9 cellular contexts compared by ENCODE assay signal in genomic region chr4:105196523-105197145, GRCh38. TPM values are rescaled to one million over a fixed set of nuclear protein-coding genes. Genes with fewer than 3 reads are reported as not detected.
DNase-seq lines count a peak whose midpoint lies in the region; ATAC-seq and TF ChIP-seq lines count a peak whose summit lies in the region.
"Had no signal": no experiment of that assay in that cellular context is flagged by ENCODE, and none has a peak within 500 bp of the region (broad histone marks: within the 10 kb centered on the region; RNA-seq: fewer than 3 reads in every experiment).

No MANE protein-coding gene starts in this region.

- H3K36me3 ChIP-seq in OCI-LY3 (replicated peaks; ENCODE audit: low read depth, low read length), result peaks cover 8% of the 10 kb centered on the region
- peaks cover 10% of the 10 kb centered on the region for H3K36me3 ChIP-seq in cardiac muscle cell

- ATAC-seq in stimulated activated naive CD8-positive, alpha-beta T cell treated with anti-CD3 and anti-CD28 coated beads, Interleukin-15, amount 100 ng/mL, for 72 hours, result no peak
- no peak for ATAC-seq in GM21360 (IDR thresholded peaks at IDR 0.05; ENCODE audit: unreplicated experiment)
- ATAC-seq: activated CD8-positive, alpha-beta memory T cell treated with anti-CD3 and anti-CD28 coated beads, Interleukin-2, amount 10 ng/mL, durations not matched to agents 7 days and 5 days had no signal

- H3K4me2 ChIP-seq in OCI-LY3 (ENCODE audit: low read length), result peak overlapping the region; percentile 74

- no peak overlapping the region for H2AFZ ChIP-seq in OCI-LY3 (ENCODE audit: low read depth, low read length)

- H3K4me3 ChIP-seq in OCI-LY3 (ENCODE audit: low read length) (peak overlapping the region; percentile 57), cardiac muscle cell (no peak overlapping the region)

- H3K27me3 Mint-ChIP-seq in stimulated activated naive CD8-positive, alpha-beta T cell treated with anti-CD3 and anti-CD28 coated beads, Interleukin-15, Interleukin-2, amounts not matched to agents 100 ng/mL and 50 ng/mL, for 24 hours, result no peaks in the 10 kb centered on the region
- no peaks in the 10 kb centered on the region for H3K27me3 Mint-ChIP-seq in stimulated activated naive CD8-positive, alpha-beta T cell treated with anti-CD3 and anti-CD28 coated beads, Interleukin-15, amount 100 ng/mL, for 72 hours
- H3K27me3 Mint-ChIP-seq: activated CD8-positive, alpha-beta memory T cell treated with anti-CD3 and anti-CD28 coated beads, Interleukin-2, amount 10 ng/mL, durations not matched to agents 7 days and 5 days had no signal

- H3K79me2 ChIP-seq in OCI-LY3 (ENCODE audit: low read length), result peaks cover 28% of the 10 kb centered on the region

- peak overlapping the region; percentile 16; the same call in 1 of the 2 replicates for H3K9ac ChIP-seq in OCI-LY3 (ENCODE audit: low read length)

- H3K27me3 ChIP-seq in OCI-LY3 (ENCODE audit: low read depth, low read length) (no peaks in the 10 kb centered on the region), cardiac muscle cell (no peaks in the 10 kb centered on the region)

- H3K36me3 Mint-ChIP-seq in stimulated activated naive CD8-positive, alpha-beta T cell treated with anti-CD3 and anti-CD28 coated beads, Interleukin-15, Interleukin-2, amounts not matched to agents 100 ng/mL and 50 ng/mL, for 24 hours (ENCODE audit: low read depth), result peaks cover 57% of the 10 kb centered on the region

- H3K27ac ChIP-seq in OCI-LY3 (ENCODE audit: low read length) (peak overlapping the region; percentile 28), cardiac muscle cell (peak overlapping the region; percentile 53)

- peaks cover 63% of the 10 kb centered on the region for H3K4me1 Mint-ChIP-seq in stimulated activated naive CD8-positive, alpha-beta T cell treated with anti-CD3 and anti-CD28 coated beads, Interleukin-15, Interleukin-2, amounts not matched to agents 100 ng/mL and 50 ng/mL, for 24 hours (ENCODE audit: low read depth)
- H3K4me1 Mint-ChIP-seq in stimulated activated naive CD8-positive, alpha-beta T cell treated with anti-CD3 and anti-CD28 coated beads, Interleukin-15, amount 100 ng/mL, for 72 hours, result peaks cover 46% of the 10 kb centered on the region

- no peaks in the 10 kb centered on the region for H3K9me3 Mint-ChIP-seq in stimulated activated naive CD8-positive, alpha-beta T cell treated with anti-CD3 and anti-CD28 coated beads, Interleukin-15, Interleukin-2, amounts not matched to agents 100 ng/mL and 50 ng/mL, for 24 hours
- H3K9me3 Mint-ChIP-seq in stimulated activated naive CD8-positive, alpha-beta T cell treated with anti-CD3 and anti-CD28 coated beads, Interleukin-15, amount 100 ng/mL, for 72 hours, result no peaks in the 10 kb centered on the region

- H3K9me3 ChIP-seq in OCI-LY3 (ENCODE audit: insufficient read depth, low read length) (no peaks in the 10 kb centered on the region), cardiac muscle cell (ENCODE audit: low read depth) (no peaks in the 10 kb centered on the region)

- peaks cover 58% of the 10 kb centered on the region for H3K4me1 ChIP-seq in OCI-LY3 (ENCODE audit: low read length)
- peaks cover 32% of the 10 kb centered on the region for H3K4me1 ChIP-seq in cardiac muscle cell (ENCODE audit: low read depth)

- H3K4me3 Mint-ChIP-seq in stimulated activated naive CD8-positive, alpha-beta T cell treated with anti-CD3 and anti-CD28 coated beads, Interleukin-15, Interleukin-2, amounts not matched to agents 100 ng/mL and 50 ng/mL, for 24 hours, result no peak overlapping the region
- no peak overlapping the region for H3K4me3 Mint-ChIP-seq in stimulated activated naive CD8-positive, alpha-beta T cell treated with anti-CD3 and anti-CD28 coated beads, Interleukin-15, amount 100 ng/mL, for 72 hours
- H3K4me3 Mint-ChIP-seq: activated CD8-positive, alpha-beta memory T cell treated with anti-CD3 and anti-CD28 coated beads, Interleukin-2, amount 10 ng/mL, durations not matched to agents 7 days and 5 days had no signal

- no peak for DNase-seq in stimulated activated naive CD8-positive, alpha-beta T cell treated with anti-CD3 and anti-CD28 coated beads, Interleukin-15, amount 100 ng/mL, for 72 hours
- DNase-seq in cardiac muscle cell (ENCODE audit: low read depth in 1 of 2, low spot score in 1 of 2), result peak in 1 of 2 donors; percentile 35
- DNase-seq in stimulated activated CD4-positive, alpha-beta T cell treated with anti-CD3 and anti-CD28 coated beads, Interleukin-1b, Interleukin-23, amount 100 ng/mL, for 48 hours, result no peak
- no peak for DNase-seq in H4 (ENCODE audit: low spot score)
- no peak for DNase-seq in NCI-H526 treated with DMSO at 0.1 percent for 48 hours (lab: John Stamatoyannopoulos, UW)
- DNase-seq: activated CD8-positive, alpha-beta memory T cell treated with anti-CD3 and anti-CD28 coated beads, Interleukin-2, amount 10 ng/mL, durations not matched to agents 7 days and 5 days had no signal

- TF ChIP-seq CTCF in OCI-LY3 (IDR thresholded peaks at IDR 0.05; ENCODE audit: low read depth, low read length) (peak; percentile 46), cardiac muscle cell (IDR thresholded peaks at IDR 0.05; ENCODE audit: low read depth, low read length) (peak; percentile 35)

- peak overlapping the region; percentile 0 for H3K27ac Mint-ChIP-seq in stimulated activated naive CD8-positive, alpha-beta T cell treated with anti-CD3 and anti-CD28 coated beads, Interleukin-15, Interleukin-2, amounts not matched to agents 100 ng/mL and 50 ng/mL, for 24 hours
- no peak overlapping the region for H3K27ac Mint-ChIP-seq in stimulated activated naive CD8-positive, alpha-beta T cell treated with anti-CD3 and anti-CD28 coated beads, Interleukin-15, amount 100 ng/mL, for 72 hours
- H3K27ac Mint-ChIP-seq: activated CD8-positive, alpha-beta memory T cell treated with anti-CD3 and anti-CD28 coated beads, Interleukin-2, amount 10 ng/mL, durations not matched to agents 7 days and 5 days had no signal

- peaks cover 6% of the 10 kb centered on the region; the same call in 1 of the 2 replicates for H4K20me1 ChIP-seq in OCI-LY3 (ENCODE audit: insufficient read depth, low read length)

RNA-seq across cellular contexts. Expression of gene TET2, which starts 50.0 kb away (rescaled TPM):
- 19.2 and 23.3 TPM in 2 replicates for total RNA-seq in cardiac muscle cell
- 10.5 and 14.4 TPM in 2 replicates for polyA plus RNA-seq in cardiac muscle cell
- total RNA-seq in H4 (2014; rRNA removed; shearing (Covaris generic)), result 6.8 and 7.4 TPM in 2 replicates
